In genomic region chr3:138854204-138854603, GRCh38 we compare ENCODE assay signal across 1 cellular context.
TF ChIP-seq lines count a peak whose summit lies in the region.

No MANE protein-coding gene starts in this region.

TF ChIP-seq in K562, 482 proteins besides CTCF, POLR2A, EP300 and RAD21 (continued from another document):
- TF ChIP-seq ATF3 (IDR thresholded peaks at IDR 0.05) (peak; percentile 25; the same call in 1 of the 2 replicates), ATF3 (CRISPR knock-in tag; conservative IDR thresholded peaks at IDR 0.05) (no peak), FOSL1 (tag; conservative IDR thresholded peaks at IDR 0.05) (peak; percentile 25; the same call in 1 of the 2 replicates), CREM (IDR thresholded peaks at IDR 0.05; ENCODE audit: low read depth) (peak; percentile 31; the same call in 1 of the 2 replicates), HMBOX1 (IDR thresholded peaks at IDR 0.05) (no peak)
TF ChIP-seq in K562: peak in this region for 4.
